In genomic region chr14:65052832-65053231, GRCh38 we compare ENCODE assay signal across 16 cellular contexts. TPM values are rescaled to one million over a fixed set of nuclear protein-coding genes. Genes with fewer than 3 reads are reported as not detected.
A peak's percentile ranks its signal among the peaks of the same experiment; 100 is the strongest.
DNase-seq lines count a peak whose midpoint lies in the region; ATAC-seq and TF ChIP-seq lines count a peak whose summit lies in the region.
"Had no signal": no experiment of that assay in that cellular context is flagged by ENCODE, and none has a peak within 500 bp of the region (broad histone marks: within the 10 kb centered on the region; RNA-seq: fewer than 3 reads in every experiment).

No MANE protein-coding gene starts in this region.

- H3K27ac Mint-ChIP-seq in activated naive CD4-positive, alpha-beta T cell treated with anti-CD3 and anti-CD28 coated beads for 36 hours: peak overlapping the region; percentile 44
- H3K27ac Mint-ChIP-seq in CD4-positive, alpha-beta memory T cell: peak overlapping the region in 4 of 7 donors; percentile 28 to 50 (median 34)
- H3K27ac Mint-ChIP-seq in dendritic cell treated with granulocyte-macrophage colony-stimulating factor and Interleukin-4, amounts not matched to agents 40 ng/mL and 50 ng/mL, for 4 days: peak overlapping the region; percentile 56
- H3K27ac Mint-ChIP-seq in neural progenitor cell (peak overlapping the region; percentile 3), GM23338 (no peak overlapping the region)

- no peaks in the 10 kb centered on the region for H3K9me3 ChIP-seq in CD4-positive, alpha-beta memory T cell (ENCODE audit: control insufficient read depth in 1 of 2, low read length in 2 of 2)
- no peaks in the 10 kb centered on the region for H3K9me3 ChIP-seq in neural progenitor cell (ENCODE audit: low read depth)

- no peaks in the 10 kb centered on the region for H3K79me2 ChIP-seq in neural progenitor cell (ENCODE audit: low read depth)
- H3K79me2 ChIP-seq in GM23338 (replicated peaks; ENCODE audit: insufficient read depth): no peaks in the 10 kb centered on the region

- intact Hi-C loops in activated naive CD4-positive, alpha-beta T cell treated with anti-CD3 and anti-CD28 coated beads for 36 hours (cut with micrococcal nuclease): no loop called here
- intact Hi-C loops in CD4-positive, alpha-beta memory T cell (cut with micrococcal nuclease): no loop called here
- intact Hi-C loops in dendritic cell treated with granulocyte-macrophage colony-stimulating factor and Interleukin-4, amounts not matched to agents 40 ng/mL and 50 ng/mL, for 4 days (cut with micrococcal nuclease): no loop called here

- peaks cover 1% of the 10 kb centered on the region for H3K4me1 Mint-ChIP-seq in activated naive CD4-positive, alpha-beta T cell treated with anti-CD3 and anti-CD28 coated beads for 36 hours (ENCODE audit: low read depth)
- peaks cover 1 to 18% (median 1%) of the 10 kb centered on the region in 4 donors for H3K4me1 Mint-ChIP-seq in CD4-positive, alpha-beta memory T cell
- H3K4me1 Mint-ChIP-seq in dendritic cell treated with granulocyte-macrophage colony-stimulating factor and Interleukin-4, amounts not matched to agents 40 ng/mL and 50 ng/mL, for 4 days (ENCODE audit: low read depth): peaks cover 23% of the 10 kb centered on the region
- H3K4me1 Mint-ChIP-seq in neural progenitor cell (no peaks in the 10 kb centered on the region), GM23338 (peaks cover 3% of the 10 kb centered on the region)

- peaks cover 18% of the 10 kb centered on the region for H3K36me3 Mint-ChIP-seq in activated naive CD4-positive, alpha-beta T cell treated with anti-CD3 and anti-CD28 coated beads for 36 hours (ENCODE audit: low read depth)
- peaks cover 19 to 24% of the 10 kb centered on the region in 2 donors for H3K36me3 Mint-ChIP-seq in CD4-positive, alpha-beta memory T cell
- peaks cover 26% of the 10 kb centered on the region for H3K36me3 Mint-ChIP-seq in dendritic cell treated with granulocyte-macrophage colony-stimulating factor and Interleukin-4, amounts not matched to agents 40 ng/mL and 50 ng/mL, for 4 days (ENCODE audit: low read depth)
- peaks cover 9% of the 10 kb centered on the region for H3K36me3 Mint-ChIP-seq in neural progenitor cell
- H3K36me3 Mint-ChIP-seq in GM23338 (ENCODE audit: low read depth): peaks cover 3% of the 10 kb centered on the region; the same call in 1 of the 3 replicates

- H3K36me3 ChIP-seq in CD4-positive, alpha-beta memory T cell (ENCODE audit: insufficient read depth, low read length): no peaks in the 10 kb centered on the region
- H3K36me3 ChIP-seq in neural progenitor cell (no peaks in the 10 kb centered on the region), GM23338 (ENCODE audit: insufficient read depth) (0 out of 2 replicates have a peak, but pooled peaks cover 3% of the 10 kb centered on the region), brain microvascular endothelial cell (replicated peaks) (peaks cover 8% of the 10 kb centered on the region)

- no peak overlapping the region for H3K27ac ChIP-seq in CD4-positive, alpha-beta memory T cell (ENCODE audit: low read depth, low read length)
- no peak overlapping the region for H3K27ac ChIP-seq in neural progenitor cell
- no peak overlapping the region for H3K27ac ChIP-seq in GM23338 (ENCODE audit: low read depth)
- no peak overlapping the region for H3K27ac ChIP-seq in brain microvascular endothelial cell

- no peaks in the 10 kb centered on the region for H3F3A ChIP-seq in neural progenitor cell (ENCODE audit: low read depth)
- no peaks in the 10 kb centered on the region for H3F3A ChIP-seq in GM23338 (replicated peaks; ENCODE audit: low read depth)

- no peak overlapping the region for H3K9ac ChIP-seq in neural progenitor cell

- H3K9me2 ChIP-seq in GM23338 (ENCODE audit: insufficient read depth): no peaks in the 10 kb centered on the region

- no peaks in the 10 kb centered on the region for H3K27me3 ChIP-seq in CD4-positive, alpha-beta memory T cell (ENCODE audit: insufficient read depth, low read length)
- H3K27me3 ChIP-seq in neural progenitor cell (no peaks in the 10 kb centered on the region), GM23338 (ENCODE audit: insufficient read depth) (no peaks in the 10 kb centered on the region), brain microvascular endothelial cell (replicated peaks) (no peaks in the 10 kb centered on the region)

- H2AFZ ChIP-seq in neural progenitor cell (replicated peaks) (no peak overlapping the region), GM23338 (no peak overlapping the region)

- H3K9me3 Mint-ChIP-seq in activated naive CD4-positive, alpha-beta T cell treated with anti-CD3 and anti-CD28 coated beads for 36 hours: no peaks in the 10 kb centered on the region
- H3K9me3 Mint-ChIP-seq in CD4-positive, alpha-beta memory T cell: no peaks in the 10 kb centered on the region
- no peaks in the 10 kb centered on the region for H3K9me3 Mint-ChIP-seq in dendritic cell treated with granulocyte-macrophage colony-stimulating factor and Interleukin-4, amounts not matched to agents 40 ng/mL and 50 ng/mL, for 4 days
- H3K9me3 Mint-ChIP-seq in neural progenitor cell: no peaks in the 10 kb centered on the region
- H3K9me3 Mint-ChIP-seq in GM23338: no peaks in the 10 kb centered on the region

- H3K4me1 ChIP-seq in CD4-positive, alpha-beta memory T cell (ENCODE audit: insufficient read depth, low read length): no peaks in the 10 kb centered on the region
- H3K4me1 ChIP-seq in neural progenitor cell (no peaks in the 10 kb centered on the region), GM23338 (ENCODE audit: insufficient read depth) (no peaks in the 10 kb centered on the region; the same call in 1 of the 2 replicates)

- ATAC-seq in GM21619 (IDR thresholded peaks at IDR 0.05; ENCODE audit: unreplicated experiment) (no peak), GM23338 (no peak)

- no peaks in the 10 kb centered on the region for H4K20me1 ChIP-seq in neural progenitor cell (ENCODE audit: low read depth)
- 0 out of 2 replicates have a peak, but pooled peaks cover 7% of the 10 kb centered on the region for H4K20me1 ChIP-seq in GM23338 (replicated peaks; ENCODE audit: insufficient read depth)

- H3K27me3 Mint-ChIP-seq in activated naive CD4-positive, alpha-beta T cell treated with anti-CD3 and anti-CD28 coated beads for 36 hours (ENCODE audit: low read depth): no peaks in the 10 kb centered on the region
- no peaks in the 10 kb centered on the region for H3K27me3 Mint-ChIP-seq in CD4-positive, alpha-beta memory T cell
- H3K27me3 Mint-ChIP-seq in dendritic cell treated with granulocyte-macrophage colony-stimulating factor and Interleukin-4, amounts not matched to agents 40 ng/mL and 50 ng/mL, for 4 days: no peaks in the 10 kb centered on the region
- H3K27me3 Mint-ChIP-seq in neural progenitor cell (ENCODE audit: insufficient read depth, low read depth) (peaks cover 2% of the 10 kb centered on the region), GM23338 (ENCODE audit: insufficient read depth, low read depth, poor library complexity) (no peaks in the 10 kb centered on the region)

- in situ Hi-C loops in brain microvascular endothelial cell (cut with HindIII; ENCODE audit: low pct_ligation_motif_present, low sequenced_read_pairs): no loop called here

- DNase-seq in activated naive CD4-positive, alpha-beta T cell treated with anti-CD3 and anti-CD28 coated beads for 36 hours: no peak
- DNase-seq in activated naive CD4-positive, alpha-beta T cell treated with Interleukin-2 at 50 U/mL for 16 hours: no peak
- no peak for DNase-seq in CD4-positive, alpha-beta memory T cell
- no peak for DNase-seq in neural progenitor cell (ENCODE audit: low spot score)
- no peak for DNase-seq in GM23338 (ENCODE audit: low spot score)
- no peak for DNase-seq in brain microvascular endothelial cell
- DNase-seq: DMS 273 treated with DMSO at 0.1 percent for 48 hours, H7, Karpas-422, MM.1S, NCI-H1105 treated with DMSO at 0.1 percent for 48 hours, NCI-H187 treated with DMSO at 0.1 percent for 48 hours, NCI-H446 treated with DMSO at 0.1 percent for 48 hours, NCI-H748 treated with DMSO at 0.1 percent for 48 hours had no signal

- H3K4me3 ChIP-seq in CD4-positive, alpha-beta memory T cell (ENCODE audit: low read length in 2 of 2): no peak overlapping the region
- no peak overlapping the region for H3K4me3 ChIP-seq in neural progenitor cell
- H3K4me3 ChIP-seq in GM23338: no peak overlapping the region
- no peak overlapping the region for H3K4me3 ChIP-seq in brain microvascular endothelial cell (ENCODE audit: low read depth, low read length)

- POLR2A ChIA-PET in CD4-positive, alpha-beta memory T cell (lab: Charles Lee; ENCODE audit: partially characterized antibody): no interaction called here

- H3K4me2 ChIP-seq in neural progenitor cell (no peak overlapping the region), GM23338 (no peak overlapping the region)

- no peak for TF ChIP-seq CTCF in neural progenitor cell (IDR thresholded peaks at IDR 0.05)
- TF ChIP-seq CTCF in GM23338 (conservative IDR thresholded peaks at IDR 0.05; ENCODE audit: low read depth in 2 of 2): no peak
- TF ChIP-seq CTCF in brain microvascular endothelial cell (IDR thresholded peaks at IDR 0.05; ENCODE audit: low read depth, low read length, missing control alignments): no peak

- H3K4me3 Mint-ChIP-seq in activated naive CD4-positive, alpha-beta T cell treated with anti-CD3 and anti-CD28 coated beads for 36 hours: no peak overlapping the region
- H3K4me3 Mint-ChIP-seq in CD4-positive, alpha-beta memory T cell: peak overlapping the region in 1 of 8 donors; percentile 11
- H3K4me3 Mint-ChIP-seq in dendritic cell treated with granulocyte-macrophage colony-stimulating factor and Interleukin-4, amounts not matched to agents 40 ng/mL and 50 ng/mL, for 4 days: no peak overlapping the region
- H3K4me3 Mint-ChIP-seq in neural progenitor cell: no peak overlapping the region
- no peak overlapping the region for H3K4me3 Mint-ChIP-seq in GM23338

- CTCF ChIA-PET in activated naive CD4-positive, alpha-beta T cell treated with anti-CD3 and anti-CD28 coated beads for 36 hours (lab: Charles Lee): interaction anchor here (1.4 kb wide), 1 partner anchor 62 kb away, joined by 6 read pairs; no protein-coding TSS in a partner anchor
- CTCF ChIA-PET in CD4-positive, alpha-beta memory T cell (lab: Charles Lee; ENCODE audit: partially characterized antibody): no interaction called here

TF ChIP-seq in GM23338, 12 proteins besides CTCF, POLR2A, EP300 and RAD21 (continues in another document):
- TF ChIP-seq ZNF331 (CRISPR knock-in tag; IDR thresholded peaks at IDR 0.05; ENCODE audit: low read depth) (no peak), POLR2AphosphoS5 (IDR thresholded peaks at IDR 0.05; ENCODE audit: low read depth) (no peak), NANOG (IDR thresholded peaks at IDR 0.05; ENCODE audit: borderline replicate concordance) (no peak), STAT1 (IDR thresholded peaks at IDR 0.05; ENCODE audit: unreplicated experiment) (no peak), ZNF114 (CRISPR knock-in tag; IDR thresholded peaks at IDR 0.05) (no peak)

RNA-seq across cellular contexts. Expression of gene MAX, which starts 49.5 kb away (rescaled TPM):
- 10 to 100 TPM; 67.9 to 75.1 TPM for total RNA-seq in activated naive CD4-positive, alpha-beta T cell treated with anti-CD3 and anti-CD28 coated beads for 36 hours
- total RNA-seq in CD4-positive, alpha-beta memory T cell: 100 to 1,000 TPM; 188 to 212 TPM
- 100 to 1,000 TPM; 162 to 174 TPM for polyA plus RNA-seq in CD4-positive, alpha-beta memory T cell
- total RNA-seq in neural progenitor cell (ENCODE audit: low replicate concordance): 21.4 and 22.2 TPM in 2 replicates
- 25.0 and 31.8 TPM in 2 replicates for total RNA-seq in GM23338 (2014; rRNA removed; shearing (Covaris generic))
- 27.7 and 31.8 TPM in 2 replicates for polyA plus RNA-seq in GM23338 (2016; fragmentation: Nextera tagmentation; extraction: Ambion mirVana)
